19 cellular contexts compared by ENCODE assay signal in the genomic region with DNA sequence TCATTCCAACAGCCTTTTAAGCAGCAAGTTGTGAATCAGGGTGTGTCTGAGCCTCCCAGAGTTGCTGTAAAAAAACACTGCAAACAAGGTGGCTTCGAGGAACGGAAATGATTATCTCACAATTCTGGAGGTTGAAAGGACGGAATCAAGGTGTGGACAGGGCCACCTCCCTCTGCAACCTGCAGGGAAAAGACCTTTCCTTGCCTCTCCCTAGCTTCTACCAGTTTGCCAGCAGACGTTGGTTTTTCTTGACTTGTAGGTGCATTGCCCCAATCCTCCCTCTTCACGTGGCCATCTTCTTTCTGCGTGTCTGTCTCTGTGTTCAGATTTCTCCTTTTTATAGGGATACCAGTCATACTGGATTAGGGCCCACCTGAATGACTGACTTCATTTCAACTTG.
"Had no signal": no experiment of that assay in that cellular context is flagged by ENCODE, and none has a peak within 500 bp of the region (broad histone marks: within the 10 kb centered on the region; RNA-seq: fewer than 3 reads in every experiment).

No MANE protein-coding gene starts in this region.

- DNase-seq: dermis blood vessel endothelial cell; effector CD4-positive, alpha-beta T cell; endodermal cell; erythroblast; left ventricle myocardium inferior; lower lobe of right lung; naive B cell; right lobe of liver; stimulated activated CD4-positive, alpha-beta T cell treated with anti-CD3 and anti-CD28 coated beads, Interleukin-2, amount 100 ng/mL, for 24 hours; stimulated activated CD4-positive, alpha-beta T cell treated with anti-CD3 and anti-CD28 coated beads, Interleukin-4, amount 100 ng/mL, for 4 hours; stimulated activated naive CD4-positive, alpha-beta T cell treated with Interleukin-2 at 50 U/mL for 16 hours; upper lobe of left lung; uterus had no signal

- H3K4me1 ChIP-seq: lower lobe of right lung, parathyroid adenoma, prostate gland, right lobe of liver, upper lobe of left lung, uterus had no signal

- H3K9me3 ChIP-seq: left ventricle myocardium inferior, lower lobe of right lung, prostate gland, right lobe of liver, upper lobe of left lung, uterus had no signal

- H3K9ac ChIP-seq: parathyroid adenoma had no signal

- FAIRE-seq: colon, endothelial cell of umbilical vein, frontal cortex, keratinocyte had no signal

- H3K79me2 ChIP-seq: parathyroid adenoma had no signal

- H3K27ac ChIP-seq: left ventricle myocardium inferior, lower lobe of right lung, parathyroid adenoma, prostate gland, right lobe of liver, upper lobe of left lung, uterus had no signal

- H3K4me3 ChIP-seq: left ventricle myocardium inferior, lower lobe of right lung, prostate gland, right lobe of liver, upper lobe of left lung, uterus had no signal

- H3K27me3 ChIP-seq: right lobe of liver, upper lobe of left lung, uterus had no signal

- H2AFZ ChIP-seq: parathyroid adenoma had no signal

- H3K36me3 ChIP-seq: left ventricle myocardium inferior, lower lobe of right lung, prostate gland, right lobe of liver, upper lobe of left lung, uterus had no signal

- ATAC-seq: lower lobe of right lung, right lobe of liver had no signal
